Comparison of ENCODE assay signal across 9 cellular contexts in the genomic region with DNA sequence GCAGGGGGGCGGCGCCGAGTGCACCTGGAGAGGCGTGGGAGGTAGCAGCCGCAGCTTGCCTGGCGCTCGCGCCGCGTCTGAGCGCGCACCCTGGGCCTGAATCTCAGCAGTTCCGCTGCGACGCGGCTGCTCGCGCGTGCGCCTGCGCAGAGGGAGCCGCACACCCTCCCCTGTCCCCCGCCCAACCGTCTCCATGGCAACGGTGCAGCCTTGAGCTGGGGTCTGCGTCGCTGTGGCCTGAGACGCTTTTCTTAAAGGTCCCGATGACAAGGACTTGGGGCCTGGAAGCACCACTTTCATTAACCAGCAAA. TPM values are rescaled to one million over a fixed set of nuclear protein-coding genes. Genes with fewer than 3 reads are reported as not detected.
A peak's percentile ranks its signal among the peaks of the same experiment; 100 is the strongest.
DNase-seq lines count a peak whose midpoint lies in the region; ATAC-seq and TF ChIP-seq lines count a peak whose summit lies in the region.
"Had no signal": no experiment of that assay in that cellular context is flagged by ENCODE, and none has a peak within 500 bp of the region (broad histone marks: within the 10 kb centered on the region; RNA-seq: fewer than 3 reads in every experiment).

A gene with protein sequence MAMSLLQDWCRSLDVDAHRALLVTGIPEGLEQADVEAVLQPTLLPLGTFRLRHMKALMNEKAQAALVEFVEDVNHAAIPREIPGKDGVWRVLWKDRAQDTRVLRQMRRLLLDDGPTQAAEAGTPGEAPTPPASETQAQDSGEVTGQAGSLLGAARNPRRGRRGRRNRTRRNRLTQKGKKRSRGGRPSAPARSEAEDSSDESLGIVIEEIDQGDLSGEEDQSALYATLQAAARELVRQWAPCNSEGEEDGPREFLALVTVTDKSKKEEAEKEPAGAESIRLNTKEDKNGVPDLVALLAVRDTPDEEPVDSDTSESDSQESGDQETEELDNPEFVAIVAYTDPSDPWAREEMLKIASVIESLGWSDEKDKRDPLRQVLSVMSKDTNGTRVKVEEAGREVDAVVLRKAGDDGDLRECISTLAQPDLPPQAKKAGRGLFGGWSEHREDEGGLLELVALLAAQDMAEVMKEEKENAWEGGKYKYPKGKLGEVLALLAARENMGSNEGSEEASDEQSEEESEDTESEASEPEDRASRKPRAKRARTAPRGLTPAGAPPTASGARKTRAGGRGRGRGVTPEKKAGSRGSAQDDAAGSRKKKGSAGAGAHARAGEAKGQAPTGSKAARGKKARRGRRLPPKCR (minus strand): TSS at position 79 of the 311 bp plus-strand sequence. CDS start 402 bp downstream, outside the sequence.

- peak within 1 kb of the TSS; percentile 59 for H3K4me3 Mint-ChIP-seq in activated CD4-positive, alpha-beta memory T cell treated with anti-CD3 and anti-CD28 coated beads for 36 hours
- no peak within 1 kb of the TSS for H3K4me3 Mint-ChIP-seq in activated CD4-positive, alpha-beta memory T cell treated with anti-CD3 and anti-CD28 coated beads, Interleukin-2, amount 10 ng/mL, durations not matched to agents 7 days and 5 days
- H3K4me3 Mint-ChIP-seq in activated B cell treated with CpG ODN at 0.5 μM for 24 hours, result peak within 1 kb of the TSS; percentile 46
- peak within 1 kb of the TSS in 7 of 8 donors; percentile 47 to 91 (median 81) for H3K4me3 Mint-ChIP-seq in naive B cell

- peak in 1 of 2 donors; percentile 12 for TF ChIP-seq POLR2A in vagina (IDR thresholded peaks at IDR 0.05)
- TF ChIP-seq POLR2A in gastroesophageal sphincter (IDR thresholded peaks at IDR 0.05), result no peak

- peaks cover 9% of the 10 kb centered on the region for H3K4me1 Mint-ChIP-seq in activated CD4-positive, alpha-beta memory T cell treated with anti-CD3 and anti-CD28 coated beads for 36 hours (ENCODE audit: low read depth)
- H3K4me1 Mint-ChIP-seq in activated CD4-positive, alpha-beta memory T cell treated with anti-CD3 and anti-CD28 coated beads, Interleukin-2, amount 10 ng/mL, durations not matched to agents 7 days and 5 days, result peaks cover 12% of the 10 kb centered on the region
- peaks cover 14% of the 10 kb centered on the region for H3K4me1 Mint-ChIP-seq in activated B cell treated with CpG ODN at 0.5 μM for 24 hours
- H3K4me1 Mint-ChIP-seq in naive B cell, result peaks cover 11 to 27% (median 19%) of the 10 kb centered on the region in 3 donors

- CTCF ChIA-PET in activated CD4-positive, alpha-beta memory T cell treated with anti-CD3 and anti-CD28 coated beads for 36 hours (lab: Charles Lee), result interaction anchor here (1.2 to 1.3 kb wide), 2 partner anchors 18 to 100 kb away, joined by 4 to 5 read pairs; no protein-coding TSS in a partner anchor
- CTCF ChIA-PET in activated CD4-positive, alpha-beta memory T cell treated with anti-CD3 and anti-CD28 coated beads, Interleukin-2, amount 10 ng/mL, durations not matched to agents 7 days and 5 days (lab: Charles Lee), result no interaction called here
- CTCF ChIA-PET in activated B cell treated with CpG ODN at 0.5 μM for 24 hours (lab: Charles Lee), result no interaction called here

- intact Hi-C loops in activated CD4-positive, alpha-beta memory T cell treated with anti-CD3 and anti-CD28 coated beads for 36 hours (cut with micrococcal nuclease), result no loop called here
- intact Hi-C loops in activated B cell treated with CpG ODN at 0.5 μM for 24 hours (cut with micrococcal nuclease) (no loop called here), vagina (cut with DNase I) (no loop called here)

- peaks cover 37% of the 10 kb centered on the region for H3K4me1 ChIP-seq in vagina
- peaks cover 0 to 39% (median 4%) of the 10 kb centered on the region in 3 donors for H3K4me1 ChIP-seq in gastroesophageal sphincter

- H3K27me3 ChIP-seq in vagina (no peaks in the 10 kb centered on the region), gastroesophageal sphincter (peaks cover 50% of the 10 kb centered on the region)

- H3K9me3 ChIP-seq in vagina (no peaks in the 10 kb centered on the region), gastroesophageal sphincter (no peaks in the 10 kb centered on the region)
- H3K9me3 ChIP-seq: Peyer's patch had no signal

- peak; percentile 47 for DNase-seq in activated CD4-positive, alpha-beta memory T cell treated with anti-CD3 and anti-CD28 coated beads for 36 hours
- no peak for DNase-seq in activated CD4-positive, alpha-beta memory T cell treated with anti-CD3 and anti-CD28 coated beads, Interleukin-2, amount 10 ng/mL, durations not matched to agents 7 days and 5 days
- DNase-seq in activated B cell treated with CpG ODN at 0.5 μM for 24 hours, result no peak
- no peak for DNase-seq in naive B cell
- DNase-seq in vagina (ENCODE audit: extremely low spot score in 2 of 2), result no peak
- DNase-seq in activated gamma-delta T cell (lab: John Stamatoyannopoulos, UW), result no peak

- peaks cover 38% of the 10 kb centered on the region for H3K27me3 Mint-ChIP-seq in activated CD4-positive, alpha-beta memory T cell treated with anti-CD3 and anti-CD28 coated beads for 36 hours
- peaks cover 67% of the 10 kb centered on the region for H3K27me3 Mint-ChIP-seq in activated CD4-positive, alpha-beta memory T cell treated with anti-CD3 and anti-CD28 coated beads, Interleukin-2, amount 10 ng/mL, durations not matched to agents 7 days and 5 days
- H3K27me3 Mint-ChIP-seq in activated B cell treated with CpG ODN at 0.5 μM for 24 hours, result peaks cover 51% of the 10 kb centered on the region
- H3K27me3 Mint-ChIP-seq in naive B cell, result peaks cover 52 to 80% (median 63%) of the 10 kb centered on the region in 3 donors

- ATAC-seq in activated B cell treated with CpG ODN at 0.5 μM for 24 hours (ENCODE audit: low read depth) (no peak), esophagus mucosa (peak; percentile 33), naive B cell (ENCODE audit: low read depth in 2 of 2) (peak; percentile 37 to 43), gastroesophageal sphincter (no peak)

- H3K9me3 Mint-ChIP-seq in activated CD4-positive, alpha-beta memory T cell treated with anti-CD3 and anti-CD28 coated beads for 36 hours, result no peaks in the 10 kb centered on the region
- no peaks in the 10 kb centered on the region for H3K9me3 Mint-ChIP-seq in activated CD4-positive, alpha-beta memory T cell treated with anti-CD3 and anti-CD28 coated beads, Interleukin-2, amount 10 ng/mL, durations not matched to agents 7 days and 5 days
- no peaks in the 10 kb centered on the region for H3K9me3 Mint-ChIP-seq in activated B cell treated with CpG ODN at 0.5 μM for 24 hours
- H3K9me3 Mint-ChIP-seq in naive B cell, result peaks cover 0 to 6% (median 2%) of the 10 kb centered on the region in 7 donors

- 0% methylated on average over 9 of the region's 29 CpGs; no CpG with 5 or more reads in 1 of the 2 donors for WGBS in gastroesophageal sphincter (ENCODE audit: low coverage in 1 of 2), 2 donors

- no peak for TF ChIP-seq CTCF in activated B cell treated with CpG ODN at 0.5 μM for 24 hours (IDR thresholded peaks at IDR 0.05)
- TF ChIP-seq CTCF in vagina (IDR thresholded peaks at IDR 0.05), result no peak
- no peak for TF ChIP-seq CTCF in gastroesophageal sphincter (IDR thresholded peaks at IDR 0.05)

- no peak within 1 kb of the TSS for H3K27ac Mint-ChIP-seq in activated CD4-positive, alpha-beta memory T cell treated with anti-CD3 and anti-CD28 coated beads for 36 hours
- H3K27ac Mint-ChIP-seq in activated CD4-positive, alpha-beta memory T cell treated with anti-CD3 and anti-CD28 coated beads, Interleukin-2, amount 10 ng/mL, durations not matched to agents 7 days and 5 days, result no peak within 1 kb of the TSS
- H3K27ac Mint-ChIP-seq in activated B cell treated with CpG ODN at 0.5 μM for 24 hours (no peak within 1 kb of the TSS), naive B cell (peak within 1 kb of the TSS in 1 of 6 donors; percentile 92)

- no peaks in the 10 kb centered on the region for H3K36me3 ChIP-seq in vagina
- no peaks in the 10 kb centered on the region for H3K36me3 ChIP-seq in gastroesophageal sphincter
- H3K36me3 ChIP-seq: Peyer's patch had no signal

- no peak for TF ChIP-seq EP300 in gastroesophageal sphincter (IDR thresholded peaks at IDR 0.05)

- no peaks in the 10 kb centered on the region for H3K36me3 Mint-ChIP-seq in activated CD4-positive, alpha-beta memory T cell treated with anti-CD3 and anti-CD28 coated beads for 36 hours
- no peaks in the 10 kb centered on the region for H3K36me3 Mint-ChIP-seq in activated CD4-positive, alpha-beta memory T cell treated with anti-CD3 and anti-CD28 coated beads, Interleukin-2, amount 10 ng/mL, durations not matched to agents 7 days and 5 days (ENCODE audit: low read depth)
- H3K36me3 Mint-ChIP-seq in activated B cell treated with CpG ODN at 0.5 μM for 24 hours (ENCODE audit: low read depth), result no peaks in the 10 kb centered on the region
- peaks cover 0 to 8% of the 10 kb centered on the region in 2 donors for H3K36me3 Mint-ChIP-seq in naive B cell

- H3K27ac ChIP-seq in vagina (peak within 1 kb of the TSS; percentile 45), gastroesophageal sphincter (peak within 1 kb of the TSS in 1 of 4 donors; percentile 57)
- H3K27ac ChIP-seq: Peyer's patch had no signal

- POLR2A ChIA-PET in activated CD4-positive, alpha-beta memory T cell treated with anti-CD3 and anti-CD28 coated beads for 36 hours (lab: Charles Lee), result no interaction called here
- POLR2A ChIA-PET in activated CD4-positive, alpha-beta memory T cell treated with anti-CD3 and anti-CD28 coated beads, Interleukin-2, amount 10 ng/mL, durations not matched to agents 7 days and 5 days (lab: Charles Lee), result interaction anchor here (1.5 kb wide), 1 partner anchor 100 kb away, joined by 4 read pairs; no protein-coding TSS in a partner anchor
- POLR2A ChIA-PET in activated B cell treated with CpG ODN at 0.5 μM for 24 hours (lab: Charles Lee), result no interaction called here

- H3K4me3 ChIP-seq in vagina (peak within 1 kb of the TSS; percentile 38 to 53), gastroesophageal sphincter (peak within 1 kb of the TSS in 1 of 2 donors; percentile 49)

RNA-seq across cellular contexts. Expression of the gene that starts here (rescaled TPM):
- total RNA-seq in activated CD4-positive, alpha-beta memory T cell treated with anti-CD3 and anti-CD28 coated beads for 36 hours, result under 1 TPM; 0.05 to 0.07 TPM
- total RNA-seq in activated CD4-positive, alpha-beta memory T cell treated with anti-CD3 and anti-CD28 coated beads, Interleukin-2, amount 10 ng/mL, durations not matched to agents 7 days and 5 days, result under 1 TPM; 0.05 TPM
- total RNA-seq in activated B cell treated with CpG ODN at 0.5 μM for 24 hours, result 0.04 TPM in 1 of 2 replicates, not detected in the other
- 0.08 TPM for total RNA-seq in esophagus mucosa
- 1 to 10 TPM in 1 of 6 donors, under 1 TPM in 3, not detected in 2; 0.05 to 1.3 (median 0.12) TPM for polyA plus RNA-seq in naive B cell (ENCODE audit: low read depth in 6 of 6)
- 2.7 TPM for total RNA-seq in vagina
- total RNA-seq in gastroesophageal sphincter, result 1 to 10 TPM; 1.2 to 3.4 (median 1.6) TPM

Comparison
In these comparisons a context has a peak if more than half of its experiments do, and no peak if none do; other contexts are left out.
1. Peak in DNase-seq in activated CD4-positive, alpha-beta memory T cell treated with anti-CD3 and anti-CD28 coated beads for 36 hours; RNA of the gene not detected or under 1 TPM.
2. Peak in ATAC-seq in esophagus mucosa; RNA of the gene not detected or under 1 TPM.
3. ATAC-seq: peak in naive B cell (2 of 2); none in activated B cell treated with CpG ODN at 0.5 μM for 24 hours (single experiment) and gastroesophageal sphincter (single experiment).